ENCODE assay signal across 13 cellular contexts in genomic region chr14:61452452-61452851, GRCh38.
DNase-seq lines count a peak whose midpoint lies in the region; ATAC-seq and TF ChIP-seq lines count a peak whose summit lies in the region.
"Had no signal": no experiment of that assay in that cellular context is flagged by ENCODE, and none has a peak within 500 bp of the region (broad histone marks: within the 10 kb centered on the region; RNA-seq: fewer than 3 reads in every experiment).

No MANE protein-coding gene starts in this region.

- CTCF ChIA-PET in activated CD4-positive, alpha-beta T cell treated with anti-CD3 and anti-CD28 coated beads for 36 hours (lab: Charles Lee), result interaction anchor here (0.6 to 3.0 kb wide), 13 partner anchors 9 to 385 kb away, joined by 3 to 18 read pairs (median 4); no protein-coding TSS in a partner anchor
- CTCF ChIA-PET in A673 (lab: Charles Lee), result no interaction called here

- 85 to 94% methylated on average over 3 of the region's 3 CpGs for WGBS in thyroid gland, 2 donors

- H3K27me3 Mint-ChIP-seq in activated CD4-positive, alpha-beta T cell treated with anti-CD3 and anti-CD28 coated beads for 36 hours, result no peaks in the 10 kb centered on the region
- H3K27me3 Mint-ChIP-seq in activated naive CD4-positive, alpha-beta T cell treated with anti-CD3 and anti-CD28 coated beads, Interleukin-2, amount 50 U/mL, for 24 hours, result no peaks in the 10 kb centered on the region

- H3K27ac ChIP-seq in A673 (ENCODE audit: low read depth, low read length, poor library complexity, severe bottlenecking) (no peak overlapping the region), thyroid gland (no peak overlapping the region)

- intact Hi-C loops in activated CD4-positive, alpha-beta T cell treated with anti-CD3 and anti-CD28 coated beads for 36 hours (cut with DNase I, micrococcal nuclease), result loop anchor here (2.0 to 5.0 kb wide), 3 partner anchors 65 to 130 kb away; no protein-coding TSS in a partner anchor
- intact Hi-C loops in A673 (cut with micrococcal nuclease; ENCODE audit: unreplicated experiment) (no loop called here), thyroid gland (cut with DNase I) (no loop called here)

- peaks cover 95% of the 10 kb centered on the region for H3K4me1 Mint-ChIP-seq in activated CD4-positive, alpha-beta T cell treated with anti-CD3 and anti-CD28 coated beads for 36 hours
- H3K4me1 Mint-ChIP-seq in activated naive CD4-positive, alpha-beta T cell treated with anti-CD3 and anti-CD28 coated beads, Interleukin-2, amount 50 U/mL, for 24 hours, result peaks cover 98% of the 10 kb centered on the region

- peak; percentile 78 for DNase-seq in activated CD4-positive, alpha-beta T cell treated with anti-CD3 and anti-CD28 coated beads for 36 hours
- DNase-seq in stimulated activated CD8-positive, alpha-beta memory T cell treated with anti-CD3 and anti-CD28 coated beads, Interleukin-4, amount 100 ng/mL, for 48 hours, result peak; percentile 69
- DNase-seq in A673 (ENCODE audit: low spot score) (no peak), NOMO-1 treated with DMSO at 0.1 percent for 48 hours (lab: John Stamatoyannopoulos, UW; ENCODE audit: unreplicated experiment) (no peak), LoVo (ENCODE audit: low spot score) (no peak), thyroid gland (no peak)
- DNase-seq: H7, IMR-90, mesendoderm, substantia nigra had no signal

- peaks cover 66% of the 10 kb centered on the region for H3K36me3 Mint-ChIP-seq in activated CD4-positive, alpha-beta T cell treated with anti-CD3 and anti-CD28 coated beads for 36 hours (ENCODE audit: low read depth)
- peaks cover 57% of the 10 kb centered on the region for H3K36me3 Mint-ChIP-seq in activated naive CD4-positive, alpha-beta T cell treated with anti-CD3 and anti-CD28 coated beads, Interleukin-2, amount 50 U/mL, for 24 hours

- no peaks in the 10 kb centered on the region for H3K9me3 Mint-ChIP-seq in activated CD4-positive, alpha-beta T cell treated with anti-CD3 and anti-CD28 coated beads for 36 hours (ENCODE audit: low read depth)
- H3K9me3 Mint-ChIP-seq in activated naive CD4-positive, alpha-beta T cell treated with anti-CD3 and anti-CD28 coated beads, Interleukin-2, amount 50 U/mL, for 24 hours, result no peaks in the 10 kb centered on the region

- no peak for TF ChIP-seq CTCF in A673 (conservative IDR thresholded peaks at IDR 0.05; ENCODE audit: low read depth, low read length)
- no peak for TF ChIP-seq CTCF in thyroid gland (IDR thresholded peaks at IDR 0.05)

- POLR2A ChIA-PET in activated CD4-positive, alpha-beta T cell treated with anti-CD3 and anti-CD28 coated beads for 36 hours (lab: Charles Lee), result interaction anchor here (0.5 to 0.9 kb wide), 3 partner anchors 16 to 297 kb away, joined by 3 read pairs; no protein-coding TSS in a partner anchor
- POLR2A ChIA-PET in A673 (lab: Charles Lee; ENCODE audit: low non-redundant PET), result no interaction called here

- H3K36me3 ChIP-seq in A673 (ENCODE audit: insufficient read depth, low read length, poor library complexity, severe bottlenecking), result no peaks in the 10 kb centered on the region
- peaks cover 2 to 9% of the 10 kb centered on the region in 2 donors for H3K36me3 ChIP-seq in thyroid gland

- peak overlapping the region; percentile 91 for H3K27ac Mint-ChIP-seq in activated CD4-positive, alpha-beta T cell treated with anti-CD3 and anti-CD28 coated beads for 36 hours
- H3K27ac Mint-ChIP-seq in activated naive CD4-positive, alpha-beta T cell treated with anti-CD3 and anti-CD28 coated beads, Interleukin-2, amount 50 U/mL, for 24 hours, result peak overlapping the region; percentile 96

- no peak for TF ChIP-seq POLR2A in thyroid gland (IDR thresholded peaks at IDR 0.05)

- peak overlapping the region; percentile 54 for H3K4me3 Mint-ChIP-seq in activated CD4-positive, alpha-beta T cell treated with anti-CD3 and anti-CD28 coated beads for 36 hours
- peak overlapping the region; percentile 76 for H3K4me3 Mint-ChIP-seq in activated naive CD4-positive, alpha-beta T cell treated with anti-CD3 and anti-CD28 coated beads, Interleukin-2, amount 50 U/mL, for 24 hours

- H3K4me3 ChIP-seq in A673 (ENCODE audit: low read depth, low read length, poor library complexity, severe bottlenecking), result no peak overlapping the region
- H3K4me3 ChIP-seq in thyroid gland (replicated peaks in 1 of 3), result no peak overlapping the region

- ATAC-seq in HG02884 (IDR thresholded peaks at IDR 0.05; ENCODE audit: unreplicated experiment), result peak; percentile 64
- peak; percentile 85 for ATAC-seq in activated CD4-positive, alpha-beta T cell treated with anti-CD3 and anti-CD28 coated beads for 36 hours
- ATAC-seq: SK-N-SH treated with all-trans-retinoic acid at 6 μM for 48 hours had no signal

- no TSS peak for BruUV-seq in A673 (replicated peaks; lab: Mats Ljungman, UMichigan)

- H3K4me1 ChIP-seq in A673 (ENCODE audit: insufficient read depth, low read length, poor library complexity, severe bottlenecking) (no peaks in the 10 kb centered on the region), thyroid gland (no peaks in the 10 kb centered on the region)

- H3K9me3 ChIP-seq in A673 (ENCODE audit: low read depth, low read length, poor library complexity, severe bottlenecking), result no peaks in the 10 kb centered on the region
- H3K9me3 ChIP-seq in thyroid gland, result no peaks in the 10 kb centered on the region

- H3K27me3 ChIP-seq in A673 (replicated peaks; ENCODE audit: insufficient read depth, low read depth, low read length, poor library complexity) (peaks cover 2% of the 10 kb centered on the region), thyroid gland (no peaks in the 10 kb centered on the region)

Comparison
In these comparisons a context has a peak if more than half of its experiments do, and no peak if none do; other contexts are left out.
1. DNase-seq: peak in activated CD4-positive, alpha-beta T cell treated with anti-CD3 and anti-CD28 coated beads for 36 hours (single experiment) and stimulated activated CD8-positive, alpha-beta memory T cell treated with anti-CD3 and anti-CD28 coated beads, Interleukin-4, amount 100 ng/mL, for 48 hours (single experiment); none in A673 (single experiment), NOMO-1 treated with DMSO at 0.1 percent for 48 hours (single experiment), LoVo (single experiment) and thyroid gland (0 of 2).
2. intact Hi-C loops: an anchor here in activated CD4-positive, alpha-beta T cell treated with anti-CD3 and anti-CD28 coated beads for 36 hours (2.0 to 5.0 kb wide); none called in A673 and thyroid gland.